Comparison of ENCODE assay signal across 22 cellular contexts in genomic region chr3:110810356-110810755, GRCh38.
DNase-seq lines count a peak whose midpoint lies in the region; ATAC-seq, FAIRE-seq and TF ChIP-seq lines count a peak whose summit lies in the region.
"Had no signal": no experiment of that assay in that cellular context is flagged by ENCODE, and none has a peak within 500 bp of the region (broad histone marks: within the 10 kb centered on the region; RNA-seq: fewer than 3 reads in every experiment).

No MANE protein-coding gene starts in this region.

- H3K27me3 Mint-ChIP-seq in astrocyte (ENCODE audit: low read depth, unreplicated experiment): no peaks in the 10 kb centered on the region
- H3K27me3 Mint-ChIP-seq: stimulated activated naive B cell treated with anti-CD40 and anti-IgM and Interleukin-4, amounts not matched to agents 10 μg/mL and 1 μg/mL and 100 μg/mL, for 72 hours had no signal

- no peak for TF ChIP-seq POLR2A in upper lobe of left lung (IDR thresholded peaks at IDR 0.05)

- H3K79me2 ChIP-seq in astrocyte (ENCODE audit: insufficient read depth, low read length): no peaks in the 10 kb centered on the region

- no peak overlapping the region for H3K4me2 ChIP-seq in astrocyte (ENCODE audit: low read length)

- H3K27ac ChIP-seq in astrocyte (ENCODE audit: low read depth, low read length): peak overlapping the region; percentile 47
- no peak overlapping the region for H3K27ac ChIP-seq in upper lobe of left lung
- H3K27ac ChIP-seq: SJCRH30, tibial nerve had no signal

- H3K4me3 Mint-ChIP-seq in astrocyte (ENCODE audit: unreplicated experiment): no peak overlapping the region
- H3K4me3 Mint-ChIP-seq: activated naive CD4-positive, alpha-beta T cell treated with anti-CD3 and anti-CD28 coated beads, Interleukin-2, amount 50 U/mL, for 24 hours; brain; CD8-positive, alpha-beta memory T cell; stimulated activated naive B cell treated with anti-CD40 and anti-IgM and Interleukin-4, amounts not matched to agents 10 μg/mL and 1 μg/mL and 100 μg/mL, for 72 hours had no signal

- ATAC-seq in upper lobe of left lung (ENCODE audit: low FRiP score in 2 of 2) (no peak), HG02870 (IDR thresholded peaks at IDR 0.05; ENCODE audit: unreplicated experiment) (no peak)
- ATAC-seq: left cardiac atrium; mucosa of descending colon; stimulated activated naive B cell treated with anti-CD40 and anti-IgM and Interleukin-4, amounts not matched to agents 10 μg/mL and 1 μg/mL and 100 μg/mL, for 72 hours had no signal

- H3K9me3 Mint-ChIP-seq in astrocyte (ENCODE audit: unreplicated experiment): no peaks in the 10 kb centered on the region
- H3K9me3 Mint-ChIP-seq: activated naive CD4-positive, alpha-beta T cell treated with anti-CD3 and anti-CD28 coated beads, Interleukin-2, amount 50 U/mL, for 24 hours; brain; CD8-positive, alpha-beta memory T cell had no signal

- H3K4me3 ChIP-seq in astrocyte (ENCODE audit: insufficient read depth, low read depth, low read length) (no peak overlapping the region), upper lobe of left lung (no peak overlapping the region)
- H3K4me3 ChIP-seq: mucosa of descending colon, SJCRH30, tibial nerve had no signal

- no peak overlapping the region for H2AFZ ChIP-seq in astrocyte (ENCODE audit: low read depth, low read length)

- no peaks in the 10 kb centered on the region for H3K36me3 Mint-ChIP-seq in astrocyte (ENCODE audit: low read depth, unreplicated experiment)
- H3K36me3 Mint-ChIP-seq: activated naive CD4-positive, alpha-beta T cell treated with anti-CD3 and anti-CD28 coated beads, Interleukin-2, amount 50 U/mL, for 24 hours; brain; CD8-positive, alpha-beta memory T cell; stimulated activated naive B cell treated with anti-CD40 and anti-IgM and Interleukin-4, amounts not matched to agents 10 μg/mL and 1 μg/mL and 100 μg/mL, for 72 hours had no signal

- DNase-seq in HCEC 1CT (peak; percentile 51), astrocyte (ENCODE audit: low read depth) (no peak), fibroblast of gingiva (ENCODE audit: low read depth) (peak; percentile 59), pulmonary artery endothelial cell (ENCODE audit: low read depth, low spot score) (peak; percentile 60), cortex of kidney (lab: John Stamatoyannopoulos, UW) (no peak), upper lobe of left lung (no peak), T-helper 9 cell (no peak)
- DNase-seq: activated T-cell treated with anti-CD3 and anti-CD28 coated beads, Interleukin-2, amount 50 U/mL, for 48 hours; CD8-positive, alpha-beta memory T cell; KBM-7; left cardiac atrium; mucosa of descending colon; NCI-H1092; NCI-H524; retina; SJCRH30; stimulated activated naive B cell treated with anti-CD40 and anti-IgM and Interleukin-4, amounts not matched to agents 10 μg/mL and 1 μg/mL and 100 μg/mL, for 72 hours; T-helper 2 cell had no signal

- no peaks in the 10 kb centered on the region for H3K9me3 ChIP-seq in astrocyte (ENCODE audit: insufficient read depth, low read depth, low read length)
- H3K9me3 ChIP-seq in upper lobe of left lung: no peaks in the 10 kb centered on the region
- H3K9me3 ChIP-seq: mucosa of descending colon, SJCRH30, tibial nerve had no signal

- no peak for FAIRE-seq in astrocyte (lab: Jason Lieb, UNC)

- peaks cover 45% of the 10 kb centered on the region for H3K4me1 Mint-ChIP-seq in astrocyte (ENCODE audit: low read depth, unreplicated experiment)
- H3K4me1 Mint-ChIP-seq: activated naive CD4-positive, alpha-beta T cell treated with anti-CD3 and anti-CD28 coated beads, Interleukin-2, amount 50 U/mL, for 24 hours; brain; stimulated activated naive B cell treated with anti-CD40 and anti-IgM and Interleukin-4, amounts not matched to agents 10 μg/mL and 1 μg/mL and 100 μg/mL, for 72 hours had no signal

- WGBS in upper lobe of left lung, 2 donors: 64 to 83% methylated on average over 1 of the region's 1 CpG

- H3K36me3 ChIP-seq in astrocyte (ENCODE audit: insufficient read depth, low read length) (no peaks in the 10 kb centered on the region), upper lobe of left lung (no peaks in the 10 kb centered on the region)
- H3K36me3 ChIP-seq: SJCRH30, tibial nerve had no signal

- H3K4me1 ChIP-seq in astrocyte (ENCODE audit: insufficient read depth, low read length) (peaks cover 31% of the 10 kb centered on the region), upper lobe of left lung (no peaks in the 10 kb centered on the region)
- H3K4me1 ChIP-seq: tibial nerve had no signal

- no peak overlapping the region for H3K9ac ChIP-seq in astrocyte (ENCODE audit: low read length)

- H3K27ac Mint-ChIP-seq in astrocyte (ENCODE audit: unreplicated experiment): peak overlapping the region; percentile 3
- H3K27ac Mint-ChIP-seq: activated naive CD4-positive, alpha-beta T cell treated with anti-CD3 and anti-CD28 coated beads, Interleukin-2, amount 50 U/mL, for 24 hours; brain; stimulated activated naive B cell treated with anti-CD40 and anti-IgM and Interleukin-4, amounts not matched to agents 10 μg/mL and 1 μg/mL and 100 μg/mL, for 72 hours had no signal

- TF ChIP-seq EP300 in upper lobe of left lung (IDR thresholded peaks at IDR 0.05): no peak

- no peaks in the 10 kb centered on the region for H4K20me1 ChIP-seq in astrocyte (ENCODE audit: insufficient read depth, low read length)

- no peak for TF ChIP-seq CTCF in astrocyte (IDR thresholded peaks at IDR 0.05; ENCODE audit: insufficient read depth, low read depth, low read length)
- TF ChIP-seq CTCF in upper lobe of left lung (IDR thresholded peaks at IDR 0.05): no peak

- no peaks in the 10 kb centered on the region for H3K27me3 ChIP-seq in astrocyte (ENCODE audit: insufficient read depth, low read length)
- H3K27me3 ChIP-seq in upper lobe of left lung: no peaks in the 10 kb centered on the region
- H3K27me3 ChIP-seq: SJCRH30, tibial nerve had no signal

Comparison
In these comparisons a context has a peak if more than half of its experiments do, and no peak if none do; other contexts are left out.
1. DNase-seq: peak in HCEC 1CT (single experiment), fibroblast of gingiva (single experiment) and pulmonary artery endothelial cell (single experiment); none in astrocyte (single experiment), cortex of kidney (single experiment), upper lobe of left lung (0 of 2) and T-helper 9 cell (single experiment).